ENCODE assay signal across 1 cellular context in the genomic region with DNA sequence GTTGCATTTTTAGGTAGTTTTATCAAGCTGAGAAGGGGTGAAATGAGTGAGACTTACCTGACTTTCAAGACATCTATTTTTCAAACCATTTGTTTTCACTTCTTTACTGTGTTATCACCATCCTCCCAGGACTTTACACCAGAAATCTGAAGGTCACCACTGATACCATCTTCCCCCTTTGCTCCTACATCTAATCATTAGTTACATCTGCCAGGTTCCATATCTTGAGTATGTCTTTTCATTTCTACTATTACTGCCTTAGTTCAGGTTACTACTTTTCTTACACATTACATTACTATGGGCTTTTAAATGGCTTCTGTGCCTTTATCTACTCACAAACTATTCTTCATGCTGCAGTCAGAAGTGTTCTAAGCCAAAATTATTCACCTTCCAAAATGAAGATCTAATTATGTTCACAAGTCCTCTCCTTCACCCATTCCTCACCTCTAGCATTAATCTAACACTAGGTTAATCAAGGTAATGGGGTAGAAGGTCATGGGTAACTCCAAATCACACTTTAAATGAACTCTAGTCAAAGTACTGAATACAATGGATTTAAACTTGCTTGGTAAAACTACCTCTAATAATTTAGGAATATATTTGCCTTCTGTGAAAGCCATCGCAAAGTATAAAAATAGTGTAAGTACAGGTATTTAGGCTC.
TF ChIP-seq lines count a peak whose summit lies in the region.

No MANE protein-coding gene starts in this region.

TF ChIP-seq in SK-N-SH, 30 proteins besides CTCF, POLR2A, EP300 and RAD21 (continued from another document):
- TF ChIP-seq REST (IDR thresholded peaks at IDR 0.05; ENCODE audit: low read depth, low read length) (no peak), FOXJ3 (CRISPR knock-in tag; IDR thresholded peaks at IDR 0.05) (no peak), SMC3 (IDR thresholded peaks at IDR 0.05; ENCODE audit: low read depth, low read length) (no peak), NRF1 (IDR thresholded peaks at IDR 0.05; ENCODE audit: low read depth, low read length) (no peak), ELF1 (IDR thresholded peaks at IDR 0.05) (no peak), FOSL2 (IDR thresholded peaks at IDR 0.05; ENCODE audit: borderline replicate concordance, low read depth) (no peak), NFIC (IDR thresholded peaks at IDR 0.05; ENCODE audit: borderline replicate concordance) (no peak), RFX5 (IDR thresholded peaks at IDR 0.05; ENCODE audit: low read length) (no peak), MXI1 (IDR thresholded peaks at IDR 0.05; ENCODE audit: low read depth, low read length) (no peak), SIN3A (IDR thresholded peaks at IDR 0.05; ENCODE audit: borderline replicate concordance, low read depth, low read length) (no peak), RXRA (IDR thresholded peaks at IDR 0.05; ENCODE audit: borderline replicate concordance, low read depth) (no peak), JUND (IDR thresholded peaks at IDR 0.05) (no peak)
- TF ChIP-seq, protein P1, sequence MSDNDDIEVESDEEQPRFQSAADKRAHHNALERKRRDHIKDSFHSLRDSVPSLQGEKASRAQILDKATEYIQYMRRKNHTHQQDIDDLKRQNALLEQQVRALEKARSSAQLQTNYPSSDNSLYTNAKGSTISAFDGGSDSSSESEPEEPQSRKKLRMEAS (IDR thresholded peaks at IDR 0.05; ENCODE audit: low read depth), result no peak
